ENCODE assay signal across 1 cellular context in the genomic region with DNA sequence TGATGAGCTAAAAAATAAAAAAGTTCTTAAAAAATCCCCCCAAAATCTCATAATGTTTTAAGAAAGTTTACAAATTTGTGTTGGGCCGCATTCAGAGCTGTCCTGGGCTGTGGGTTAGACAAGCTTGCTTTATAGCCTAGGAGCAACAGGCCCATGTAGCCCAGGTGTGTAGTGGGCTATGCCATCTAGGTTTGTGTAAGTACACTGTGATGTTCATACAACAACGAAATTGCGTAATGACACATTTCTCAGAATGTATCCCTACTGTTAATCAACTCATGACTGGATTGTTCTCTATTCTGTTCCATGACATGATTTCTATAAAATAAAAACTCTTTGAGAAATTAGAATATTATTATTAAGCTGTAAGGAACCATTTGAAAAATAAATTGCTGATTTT.
TF ChIP-seq lines count a peak whose summit lies in the region.

No MANE protein-coding gene starts in this region.

TF ChIP-seq in HepG2, 621 proteins besides CTCF, POLR2A, EP300 and RAD21:
- TF ChIP-seq CEBPB (IDR thresholded peaks at IDR 0.05; ENCODE audit: borderline replicate concordance, low read depth, low read length) = peak; percentile 73; the same call in 1 of the 2 replicates
- no peak for TF ChIP-seq ZNF329 (CRISPR knock-in tag; IDR thresholded peaks at IDR 0.05; ENCODE audit: low read depth)
- TF ChIP-seq CEBPG (CRISPR knock-in tag; IDR thresholded peaks at IDR 0.05) = peak; percentile 23; the same call in 1 of the 2 replicates
